9 cellular contexts compared by ENCODE assay signal in the genomic region with DNA sequence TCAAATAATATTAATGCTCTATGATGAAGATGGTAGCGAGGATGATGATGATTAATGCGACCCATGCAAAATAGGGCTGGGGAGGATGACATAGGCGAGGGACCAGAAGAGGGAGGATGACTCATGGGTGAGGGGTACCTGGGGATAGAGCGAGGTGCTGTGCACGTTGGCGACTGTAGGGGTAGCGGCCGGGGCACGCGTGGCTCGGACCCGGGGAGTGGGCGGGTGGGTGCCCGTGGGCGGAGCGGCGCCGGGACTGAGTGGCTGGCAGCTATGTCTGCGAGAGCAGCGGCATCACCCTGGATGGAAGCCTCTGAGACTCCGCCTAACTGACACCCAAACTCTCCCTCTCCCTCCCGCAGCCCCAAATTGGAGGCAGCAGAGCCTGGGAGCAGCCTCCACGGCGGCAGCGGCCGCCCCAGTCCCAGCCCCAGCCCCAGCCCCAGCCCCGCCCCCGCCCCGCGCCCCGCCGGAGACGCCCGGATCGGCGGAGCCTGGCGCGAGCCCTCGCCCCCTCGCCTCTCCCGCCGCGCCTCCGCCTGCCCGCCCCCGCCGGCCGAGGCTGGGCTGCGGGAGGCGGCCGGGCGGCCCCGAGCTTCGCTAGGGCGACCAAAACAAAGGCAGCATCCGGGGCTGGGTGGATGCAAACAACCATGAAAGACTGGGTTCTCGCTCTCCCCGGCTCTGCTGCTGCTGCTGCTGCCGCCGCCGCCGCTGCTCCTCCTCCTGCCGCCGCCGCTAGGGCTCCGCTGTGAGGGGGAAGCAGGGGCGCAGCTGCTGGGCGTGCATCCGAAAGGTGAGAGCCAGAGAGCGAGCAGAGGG. TPM values are rescaled to one million over a fixed set of nuclear protein-coding genes. Genes with fewer than 3 reads are reported as not detected.
DNase-seq lines count a peak whose midpoint lies in the region; ATAC-seq lines count a peak whose summit lies in the region.
"Had no signal": no experiment of that assay in that cellular context is flagged by ENCODE, and none has a peak within 500 bp of the region (broad histone marks: within the 10 kb centered on the region; RNA-seq: fewer than 3 reads in every experiment).

A gene with protein sequence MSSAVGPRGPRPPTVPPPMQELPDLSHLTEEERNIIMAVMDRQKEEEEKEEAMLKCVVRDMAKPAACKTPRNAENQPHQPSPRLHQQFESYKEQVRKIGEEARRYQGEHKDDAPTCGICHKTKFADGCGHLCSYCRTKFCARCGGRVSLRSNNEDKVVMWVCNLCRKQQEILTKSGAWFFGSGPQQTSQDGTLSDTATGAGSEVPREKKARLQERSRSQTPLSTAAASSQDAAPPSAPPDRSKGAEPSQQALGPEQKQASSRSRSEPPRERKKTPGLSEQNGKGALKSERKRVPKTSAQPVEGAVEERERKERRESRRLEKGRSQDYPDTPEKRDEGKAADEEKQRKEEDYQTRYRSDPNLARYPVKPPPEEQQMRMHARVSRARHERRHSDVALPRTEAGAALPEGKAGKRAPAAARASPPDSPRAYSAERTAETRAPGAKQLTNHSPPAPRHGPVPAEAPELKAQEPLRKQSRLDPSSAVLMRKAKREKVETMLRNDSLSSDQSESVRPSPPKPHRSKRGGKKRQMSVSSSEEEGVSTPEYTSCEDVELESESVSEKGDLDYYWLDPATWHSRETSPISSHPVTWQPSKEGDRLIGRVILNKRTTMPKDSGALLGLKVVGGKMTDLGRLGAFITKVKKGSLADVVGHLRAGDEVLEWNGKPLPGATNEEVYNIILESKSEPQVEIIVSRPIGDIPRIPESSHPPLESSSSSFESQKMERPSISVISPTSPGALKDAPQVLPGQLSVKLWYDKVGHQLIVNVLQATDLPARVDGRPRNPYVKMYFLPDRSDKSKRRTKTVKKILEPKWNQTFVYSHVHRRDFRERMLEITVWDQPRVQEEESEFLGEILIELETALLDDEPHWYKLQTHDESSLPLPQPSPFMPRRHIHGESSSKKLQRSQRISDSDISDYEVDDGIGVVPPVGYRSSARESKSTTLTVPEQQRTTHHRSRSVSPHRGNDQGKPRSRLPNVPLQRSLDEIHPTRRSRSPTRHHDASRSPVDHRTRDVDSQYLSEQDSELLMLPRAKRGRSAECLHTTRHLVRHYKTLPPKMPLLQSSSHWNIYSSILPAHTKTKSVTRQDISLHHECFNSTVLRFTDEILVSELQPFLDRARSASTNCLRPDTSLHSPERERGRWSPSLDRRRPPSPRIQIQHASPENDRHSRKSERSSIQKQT (N-terminal part only) (plus strand): TSS at position 367 of the 822 bp plus-strand sequence. CDS start 474 bp downstream, outside the sequence.

- H3K27me3 ChIP-seq in MG63 = no peaks in the 10 kb centered on the region

- ATAC-seq in GM21825 (IDR thresholded peaks at IDR 0.05; ENCODE audit: unreplicated experiment) = peak; percentile 65

- peak within 1 kb of the TSS; percentile 50 for H3K4me3 ChIP-seq in MG63

- no peaks in the 10 kb centered on the region for H3K9me3 ChIP-seq in MG63

- H3K36me3 ChIP-seq in MG63 = no peaks in the 10 kb centered on the region

- DNase-seq in DMS79 treated with DMSO at 0.1 percent for 48 hours (lab: John Stamatoyannopoulos, UW) = peak; percentile 32
- no peak for DNase-seq in DMS79 (lab: John Stamatoyannopoulos, UW)
- DNase-seq in MG63 = peak; percentile 45
- DNase-seq in amniotic stem cell (lab: John Stamatoyannopoulos, UW) = peak; percentile 0
- peak; percentile 79 for DNase-seq in iPS-NIHi11 (ENCODE audit: low spot score)
- peak; percentile 23 for DNase-seq in superior temporal gyrus (ENCODE audit: extremely low spot score)
- no peak for DNase-seq in NCI-H226

RNA-seq across cellular contexts. Expression of the gene that starts here (rescaled TPM):
- total RNA-seq in MG63 (2014; rRNA removed; shearing (Covaris generic); ENCODE audit: low replicate concordance) = 9.6 and 17.4 TPM in 2 replicates
- total RNA-seq: activated naive CD4-positive, alpha-beta T cell treated with anti-CD3 and anti-CD28 coated beads, Interleukin-2, amount 50 U/mL, for 72 hours had no signal

Comparison
In these comparisons a context has a peak if more than half of its experiments do, and no peak if none do; other contexts are left out.
1. DNase-seq: peak in DMS79 treated with DMSO at 0.1 percent for 48 hours (single experiment), MG63 (single experiment), amniotic stem cell (single experiment), iPS-NIHi11 (single experiment) and superior temporal gyrus (single experiment); none in DMS79 (single experiment) and NCI-H226 (single experiment).